In the genomic region with DNA sequence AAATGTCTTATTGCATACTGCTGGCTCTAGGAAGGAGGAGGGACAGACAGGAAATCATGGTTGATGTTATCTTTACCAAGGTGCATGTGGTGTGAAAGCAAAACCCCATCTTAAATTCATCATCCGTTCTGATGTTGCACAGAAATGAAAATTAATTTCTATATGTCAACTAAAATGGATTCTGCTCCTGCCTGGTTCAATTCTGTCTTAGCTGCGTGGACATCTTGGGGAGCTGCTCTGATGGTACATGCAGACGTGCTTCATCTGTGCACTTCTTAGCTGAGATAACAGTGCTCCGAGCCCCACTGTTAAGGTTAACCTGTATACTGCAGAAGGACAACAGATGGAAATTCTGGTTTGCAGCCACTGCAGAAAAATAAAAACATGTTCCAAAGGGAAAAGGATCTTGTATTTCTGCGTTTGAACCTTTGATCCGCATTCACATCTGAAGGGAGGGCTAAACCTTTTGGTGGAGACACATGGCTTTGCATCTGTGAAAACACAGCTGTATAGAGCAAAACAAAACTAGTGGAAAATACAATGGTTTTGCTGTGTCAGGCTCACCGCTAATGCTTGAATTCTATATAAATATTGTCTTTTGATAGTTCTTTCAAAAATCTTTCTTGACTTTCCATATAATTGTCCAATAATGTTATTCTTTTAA, we compare ENCODE assay signal across 8 cellular contexts. TPM values are rescaled to one million over a fixed set of nuclear protein-coding genes. Genes with fewer than 3 reads are reported as not detected.
DNase-seq lines count a peak whose midpoint lies in the region; ATAC-seq and TF ChIP-seq lines count a peak whose summit lies in the region.

No MANE protein-coding gene starts in this region.

- H3K36me3 ChIP-seq in CD4-positive, alpha-beta memory T cell (ENCODE audit: insufficient read depth, low read length) = no peaks in the 10 kb centered on the region
- no peaks in the 10 kb centered on the region for H3K36me3 ChIP-seq in HUES6 (ENCODE audit: control insufficient read depth, insufficient read depth, low read length)
- H3K36me3 ChIP-seq in mesendoderm (ENCODE audit: control insufficient read depth, insufficient read depth, low read length) = no peaks in the 10 kb centered on the region
- no peaks in the 10 kb centered on the region for H3K36me3 ChIP-seq in PC-9 (ENCODE audit: low read depth)

- H3K23ac ChIP-seq in mesendoderm (ENCODE audit: low read length) = no peak overlapping the region

- no peak for TF ChIP-seq CTCF in PC-9 (conservative IDR thresholded peaks at IDR 0.05)

- no peak overlapping the region for H2BK15ac ChIP-seq in mesendoderm (replicated peaks; ENCODE audit: low read depth)

- peak overlapping the region; percentile 76 for H3K27ac ChIP-seq in CD4-positive, alpha-beta memory T cell (ENCODE audit: low read depth, low read length)
- peak overlapping the region; percentile 97; the same call in 1 of the 2 replicates for H3K27ac ChIP-seq in HUES6 (ENCODE audit: low read depth, low read length)
- no peak overlapping the region for H3K27ac ChIP-seq in mesendoderm (ENCODE audit: low read depth, low read length)
- H3K27ac ChIP-seq in PC-9 = no peak overlapping the region

- H3K27me3 Mint-ChIP-seq in CD4-positive, alpha-beta memory T cell = no peaks in the 10 kb centered on the region
- no peaks in the 10 kb centered on the region for H3K27me3 Mint-ChIP-seq in activated T-cell treated with anti-CD3 and anti-CD28 coated beads, Interleukin-2, amount 50 U/mL, for 72 hours (ENCODE audit: low read depth)

- no peaks in the 10 kb centered on the region for H3K9me2 ChIP-seq in PC-9 (ENCODE audit: insufficient read depth)

- H3K4me3 ChIP-seq in CD4-positive, alpha-beta memory T cell (ENCODE audit: low read length in 2 of 2) = peak overlapping the region in 1 of 2 donors; percentile 43
- no peak overlapping the region for H3K4me3 ChIP-seq in HUES6 (ENCODE audit: low read depth, low read length)
- no peak overlapping the region for H3K4me3 ChIP-seq in mesendoderm (ENCODE audit: low read length)
- H3K4me3 ChIP-seq in PC-9 = no peak overlapping the region

- peak; percentile 75 to 82 (median 76) for DNase-seq in CD4-positive, alpha-beta memory T cell
- peak; percentile 11 to 16 for DNase-seq in activated T-cell treated with anti-CD3 and anti-CD28 coated beads, Interleukin-2, amount 50 U/mL, for 72 hours
- DNase-seq in mesendoderm (peak; percentile 42), ACHN (no peak), left cardiac atrium (no peak), GF-D8 (lab: John Stamatoyannopoulos, UW) (no peak), PC-9 (no peak)

- peak overlapping the region; percentile 61 for H4K5ac ChIP-seq in mesendoderm (ENCODE audit: low read length)

- no peak overlapping the region for H2BK120ac ChIP-seq in mesendoderm (ENCODE audit: low read depth, low read length)

- no peaks in the 10 kb centered on the region for H3K9me3 Mint-ChIP-seq in CD4-positive, alpha-beta memory T cell
- no peaks in the 10 kb centered on the region for H3K9me3 Mint-ChIP-seq in activated T-cell treated with anti-CD3 and anti-CD28 coated beads, Interleukin-2, amount 50 U/mL, for 72 hours

- in situ Hi-C loops in ACHN (cut with HindIII; ENCODE audit: low pct_ligation_motif_present, low pct_unique_long_range_greater_than_20kb, low sequenced_read_pairs) = no loop called here

- BruUV-seq in PC-9 (replicated peaks; lab: Mats Ljungman, UMichigan) = no TSS peak

- peaks cover 0 to 2% of the 10 kb centered on the region in 2 donors for H3K36me3 Mint-ChIP-seq in CD4-positive, alpha-beta memory T cell
- no peaks in the 10 kb centered on the region for H3K36me3 Mint-ChIP-seq in activated T-cell treated with anti-CD3 and anti-CD28 coated beads, Interleukin-2, amount 50 U/mL, for 72 hours (ENCODE audit: insufficient read depth in 2 of 2)

- peak overlapping the region; percentile 57 for H2AK5ac ChIP-seq in mesendoderm (ENCODE audit: low read length)

- H3K4me2 ChIP-seq in mesendoderm (ENCODE audit: low read length) = no peak overlapping the region
- no peak overlapping the region for H3K4me2 ChIP-seq in PC-9

- H3K18ac ChIP-seq in mesendoderm (ENCODE audit: low read length) = peak overlapping the region; percentile 1

- peak overlapping the region; percentile 74 to 88 (median 86) for H3K4me3 Mint-ChIP-seq in CD4-positive, alpha-beta memory T cell
- H3K4me3 Mint-ChIP-seq in activated T-cell treated with anti-CD3 and anti-CD28 coated beads, Interleukin-2, amount 50 U/mL, for 72 hours = peak overlapping the region; percentile 79 to 81

- CTCF ChIA-PET in CD4-positive, alpha-beta memory T cell (lab: Charles Lee; ENCODE audit: partially characterized antibody) = interaction anchor here (0.5 to 9.0 kb wide), 50 partner anchors 9 to 1471 kb away, joined by 3 to 158 read pairs (median 4); a partner anchor contains a TSS
- CTCF ChIA-PET in PC-9 (lab: Charles Lee) = interaction anchor here (1.2 kb wide), 1 partner anchor 1471 kb away, joined by 4 read pairs; no protein-coding TSS in a partner anchor

- peak overlapping the region; percentile 88 to 96 (median 95) for H3K27ac Mint-ChIP-seq in CD4-positive, alpha-beta memory T cell
- H3K27ac Mint-ChIP-seq in activated T-cell treated with anti-CD3 and anti-CD28 coated beads, Interleukin-2, amount 50 U/mL, for 72 hours = peak overlapping the region; percentile 88

- peak; percentile 57 to 64 for ATAC-seq in activated T-cell treated with anti-CD3 and anti-CD28 coated beads, Interleukin-2, amount 50 U/mL, for 72 hours (replicated peaks in 1 of 2)
- ATAC-seq in left cardiac atrium = no peak

- H3K4me1 ChIP-seq in CD4-positive, alpha-beta memory T cell (ENCODE audit: insufficient read depth, low read length) = peaks cover 56% of the 10 kb centered on the region
- H3K4me1 ChIP-seq in HUES6 (ENCODE audit: control insufficient read depth, insufficient read depth, low read length) (peaks cover 62% of the 10 kb centered on the region), mesendoderm (ENCODE audit: control insufficient read depth, low read depth, low read length) (peaks cover 7% of the 10 kb centered on the region), PC-9 (replicated peaks; ENCODE audit: insufficient read depth) (no peaks in the 10 kb centered on the region)

- H3K9ac ChIP-seq in HUES6 (ENCODE audit: low read length) = peak overlapping the region; percentile 43
- peak overlapping the region; percentile 15 for H3K9ac ChIP-seq in mesendoderm (ENCODE audit: low read length)

- intact Hi-C loops in CD4-positive, alpha-beta memory T cell (cut with micrococcal nuclease) = loop anchor here (1.0 to 5.0 kb wide), 13 partner anchors 50 to 1470 kb away; a partner anchor contains a TSS
- intact Hi-C loops in left cardiac atrium (cut with DNase I) (loop anchor here (2.0 to 10.0 kb wide), 5 partner anchors 260 to 858 kb away; no protein-coding TSS in a partner anchor), PC-9 (cut with micrococcal nuclease; ENCODE audit: unreplicated experiment) (loop anchor here (2.0 to 10.0 kb wide), 4 partner anchors 260 to 1468 kb away; no protein-coding TSS in a partner anchor)

- H2BK5ac ChIP-seq in mesendoderm (ENCODE audit: low read length) = peak overlapping the region; percentile 79

- WGBS in mesendoderm (ENCODE audit: extremely low coverage, insufficient coverage, low lambda C conversion rate) = no CpG with 5 or more reads among the region's 7 CpGs

- no peak overlapping the region for H3K4ac ChIP-seq in mesendoderm (ENCODE audit: low read depth, low read length)

- no peaks in the 10 kb centered on the region for H3K79me1 ChIP-seq in mesendoderm (ENCODE audit: low read length)

- no peaks in the 10 kb centered on the region for H3F3A ChIP-seq in PC-9 (ENCODE audit: insufficient read depth, low read depth)

- POLR2A ChIA-PET in CD4-positive, alpha-beta memory T cell (lab: Charles Lee; ENCODE audit: partially characterized antibody) = interaction anchor here (0.6 to 4.3 kb wide), 33 partner anchors 9 to 1471 kb away, joined by 3 to 40 read pairs (median 3); a partner anchor contains a TSS
- POLR2A ChIA-PET in PC-9 (lab: Charles Lee; ENCODE audit: unreplicated experiment) = no interaction called here

- H4K8ac ChIP-seq in mesendoderm (ENCODE audit: low read depth, low read length) = no peak overlapping the region

- H3K79me2 ChIP-seq in mesendoderm (ENCODE audit: control insufficient read depth, insufficient read depth, low read length) (no peaks in the 10 kb centered on the region), PC-9 (ENCODE audit: low read depth) (no peaks in the 10 kb centered on the region)

- no peaks in the 10 kb centered on the region for H3K27me3 ChIP-seq in CD4-positive, alpha-beta memory T cell (ENCODE audit: insufficient read depth, low read length)
- H3K27me3 ChIP-seq in HUES6 (ENCODE audit: control insufficient read depth, insufficient read depth, low read length) (no peaks in the 10 kb centered on the region), mesendoderm (ENCODE audit: insufficient read depth, low read length, poor library complexity) (no peaks in the 10 kb centered on the region), PC-9 (ENCODE audit: insufficient read depth, low read depth) (no peaks in the 10 kb centered on the region)

- H3K9me3 ChIP-seq in CD4-positive, alpha-beta memory T cell (ENCODE audit: control insufficient read depth in 1 of 2, low read length in 2 of 2) = no peaks in the 10 kb centered on the region
- no peaks in the 10 kb centered on the region for H3K9me3 ChIP-seq in HUES6 (ENCODE audit: control insufficient read depth, insufficient read depth, low read depth, low read length)
- H3K9me3 ChIP-seq in PC-9 (ENCODE audit: insufficient read depth, low read depth) = no peaks in the 10 kb centered on the region

- H4K20me1 ChIP-seq in PC-9 (ENCODE audit: insufficient read depth) = no peaks in the 10 kb centered on the region

- no peak overlapping the region for H2AFZ ChIP-seq in PC-9

- peaks cover 33 to 61% (median 42%) of the 10 kb centered on the region in 4 donors for H3K4me1 Mint-ChIP-seq in CD4-positive, alpha-beta memory T cell
- peaks cover 45% of the 10 kb centered on the region for H3K4me1 Mint-ChIP-seq in activated T-cell treated with anti-CD3 and anti-CD28 coated beads, Interleukin-2, amount 50 U/mL, for 72 hours (ENCODE audit: low read depth)

- H3K56ac ChIP-seq in mesendoderm (ENCODE audit: low read length) = peak overlapping the region; percentile 78

RNA-seq across cellular contexts. Expression of a gene that starts 50.5 kb away (rescaled TPM):
- 10 to 100 TPM in 1 of 2 experiments, 1 to 10 TPM in 1; 9.8 to 10.1 TPM for total RNA-seq in CD4-positive, alpha-beta memory T cell
- polyA plus RNA-seq in CD4-positive, alpha-beta memory T cell = 10 to 100 TPM; 17.3 to 24.8 TPM
- total RNA-seq in activated T-cell treated with anti-CD3 and anti-CD28 coated beads, Interleukin-2, amount 50 U/mL, for 72 hours = 10 to 100 TPM; 12.7 to 16.6 TPM
- polyA plus RNA-seq in mesendoderm (2013, experiment 1 of 2) = 3.6 TPM
- 4.2 TPM for polyA plus RNA-seq in mesendoderm (2013, experiment 2 of 2)
- total RNA-seq in left cardiac atrium (10 to 100 TPM; 13.3 to 15.6 TPM), PC-9 (2021) (5.9 and 9.4 TPM in 2 replicates)

Comparison
In these comparisons a context has a peak if more than half of its experiments do, and no peak if none do; other contexts are left out.
1. DNase-seq: peak in CD4-positive, alpha-beta memory T cell (5 of 5), activated T-cell treated with anti-CD3 and anti-CD28 coated beads, Interleukin-2, amount 50 U/mL, for 72 hours (2 of 2) and mesendoderm (single experiment); none in ACHN (single experiment), left cardiac atrium (single experiment), GF-D8 (single experiment) and PC-9 (0 of 2).
2. H3K27ac ChIP-seq: peak in CD4-positive, alpha-beta memory T cell (single experiment) and HUES6 (single experiment); none in mesendoderm (single experiment) and PC-9 (single experiment).
3. ATAC-seq: peak in activated T-cell treated with anti-CD3 and anti-CD28 coated beads, Interleukin-2, amount 50 U/mL, for 72 hours (2 of 2); none in left cardiac atrium (0 of 2).